Comparison of ENCODE assay signal across 2 cellular contexts in the genomic region with DNA sequence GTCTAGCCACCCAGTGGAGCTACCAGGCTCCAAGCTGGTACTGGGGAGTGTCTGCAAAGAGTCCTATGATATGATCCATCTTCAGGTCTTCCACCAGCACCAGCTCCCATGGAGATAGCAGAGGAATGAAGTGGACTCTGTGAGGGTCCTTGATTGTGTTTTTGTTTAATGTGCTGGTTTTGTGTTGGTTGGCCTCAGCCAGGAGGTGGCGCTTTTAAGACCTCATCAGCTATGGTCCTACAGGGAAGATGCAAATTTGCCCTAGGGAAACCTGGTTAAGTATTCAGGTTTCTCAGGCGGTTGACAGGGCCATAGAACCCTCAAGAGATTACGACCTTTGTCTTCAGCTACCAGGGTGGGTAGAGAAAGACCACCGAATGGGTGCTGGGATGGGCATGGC.
TF ChIP-seq lines count a peak whose summit lies in the region.

No MANE protein-coding gene starts in this region.

TF ChIP-seq in SK-N-SH, 30 proteins besides CTCF, POLR2A, EP300 and RAD21 (continued from another document):
- TF ChIP-seq, protein P1, sequence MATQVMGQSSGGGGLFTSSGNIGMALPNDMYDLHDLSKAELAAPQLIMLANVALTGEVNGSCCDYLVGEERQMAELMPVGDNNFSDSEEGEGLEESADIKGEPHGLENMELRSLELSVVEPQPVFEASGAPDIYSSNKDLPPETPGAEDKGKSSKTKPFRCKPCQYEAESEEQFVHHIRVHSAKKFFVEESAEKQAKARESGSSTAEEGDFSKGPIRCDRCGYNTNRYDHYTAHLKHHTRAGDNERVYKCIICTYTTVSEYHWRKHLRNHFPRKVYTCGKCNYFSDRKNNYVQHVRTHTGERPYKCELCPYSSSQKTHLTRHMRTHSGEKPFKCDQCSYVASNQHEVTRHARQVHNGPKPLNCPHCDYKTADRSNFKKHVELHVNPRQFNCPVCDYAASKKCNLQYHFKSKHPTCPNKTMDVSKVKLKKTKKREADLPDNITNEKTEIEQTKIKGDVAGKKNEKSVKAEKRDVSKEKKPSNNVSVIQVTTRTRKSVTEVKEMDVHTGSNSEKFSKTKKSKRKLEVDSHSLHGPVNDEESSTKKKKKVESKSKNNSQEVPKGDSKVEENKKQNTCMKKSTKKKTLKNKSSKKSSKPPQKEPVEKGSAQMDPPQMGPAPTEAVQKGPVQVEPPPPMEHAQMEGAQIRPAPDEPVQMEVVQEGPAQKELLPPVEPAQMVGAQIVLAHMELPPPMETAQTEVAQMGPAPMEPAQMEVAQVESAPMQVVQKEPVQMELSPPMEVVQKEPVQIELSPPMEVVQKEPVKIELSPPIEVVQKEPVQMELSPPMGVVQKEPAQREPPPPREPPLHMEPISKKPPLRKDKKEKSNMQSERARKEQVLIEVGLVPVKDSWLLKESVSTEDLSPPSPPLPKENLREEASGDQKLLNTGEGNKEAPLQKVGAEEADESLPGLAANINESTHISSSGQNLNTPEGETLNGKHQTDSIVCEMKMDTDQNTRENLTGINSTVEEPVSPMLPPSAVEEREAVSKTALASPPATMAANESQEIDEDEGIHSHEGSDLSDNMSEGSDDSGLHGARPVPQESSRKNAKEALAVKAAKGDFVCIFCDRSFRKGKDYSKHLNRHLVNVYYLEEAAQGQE (IDR thresholded peaks at IDR 0.05; ENCODE audit: low read depth, low read length): no peak
- TF ChIP-seq TCF12 (IDR thresholded peaks at IDR 0.05) (no peak), CHD2 (IDR thresholded peaks at IDR 0.05; ENCODE audit: low read length, partially characterized antibody) (no peak), JUND (IDR thresholded peaks at IDR 0.05) (no peak), GABPA (IDR thresholded peaks at IDR 0.05; ENCODE audit: low read depth) (no peak), TEAD4 (IDR thresholded peaks at IDR 0.05; ENCODE audit: borderline replicate concordance, insufficient read depth) (no peak), RFX5 (IDR thresholded peaks at IDR 0.05; ENCODE audit: low read length) (no peak), GATA2 (CRISPR knock-in tag; IDR thresholded peaks at IDR 0.05) (no peak), FOXM1 (IDR thresholded peaks at IDR 0.05; ENCODE audit: low read depth) (no peak), YY1 (IDR thresholded peaks at IDR 0.05; ENCODE audit: low read depth) (no peak), EZH2phosphoT487 (IDR thresholded peaks at IDR 0.05; ENCODE audit: borderline replicate concordance, low read depth) (no peak), SIN3A (IDR thresholded peaks at IDR 0.05; ENCODE audit: borderline replicate concordance, low read depth, low read length) (no peak)
- TF ChIP-seq, protein P2, sequence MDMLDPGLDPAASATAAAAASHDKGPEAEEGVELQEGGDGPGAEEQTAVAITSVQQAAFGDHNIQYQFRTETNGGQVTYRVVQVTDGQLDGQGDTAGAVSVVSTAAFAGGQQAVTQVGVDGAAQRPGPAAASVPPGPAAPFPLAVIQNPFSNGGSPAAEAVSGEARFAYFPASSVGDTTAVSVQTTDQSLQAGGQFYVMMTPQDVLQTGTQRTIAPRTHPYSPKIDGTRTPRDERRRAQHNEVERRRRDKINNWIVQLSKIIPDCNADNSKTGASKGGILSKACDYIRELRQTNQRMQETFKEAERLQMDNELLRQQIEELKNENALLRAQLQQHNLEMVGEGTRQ (IDR thresholded peaks at IDR 0.05; ENCODE audit: borderline replicate concordance, low read depth, low read length): no peak
- TF ChIP-seq, protein P3, sequence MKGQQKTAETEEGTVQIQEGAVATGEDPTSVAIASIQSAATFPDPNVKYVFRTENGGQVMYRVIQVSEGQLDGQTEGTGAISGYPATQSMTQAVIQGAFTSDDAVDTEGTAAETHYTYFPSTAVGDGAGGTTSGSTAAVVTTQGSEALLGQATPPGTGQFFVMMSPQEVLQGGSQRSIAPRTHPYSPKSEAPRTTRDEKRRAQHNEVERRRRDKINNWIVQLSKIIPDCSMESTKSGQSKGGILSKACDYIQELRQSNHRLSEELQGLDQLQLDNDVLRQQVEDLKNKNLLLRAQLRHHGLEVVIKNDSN (IDR thresholded peaks at IDR 0.05; ENCODE audit: borderline replicate concordance, low read depth): no peak
- TF ChIP-seq, protein P4, sequence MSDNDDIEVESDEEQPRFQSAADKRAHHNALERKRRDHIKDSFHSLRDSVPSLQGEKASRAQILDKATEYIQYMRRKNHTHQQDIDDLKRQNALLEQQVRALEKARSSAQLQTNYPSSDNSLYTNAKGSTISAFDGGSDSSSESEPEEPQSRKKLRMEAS (IDR thresholded peaks at IDR 0.05; ENCODE audit: low read depth): no peak

TF ChIP-seq in SK-N-SH treated with all-trans-retinoic acid at 6 μM for 48 hours, 23 proteins besides CTCF, POLR2A, EP300 and RAD21 (continued from another document):
- TF ChIP-seq TSHZ2 (CRISPR knock-in tag; IDR thresholded peaks at IDR 0.05): no peak
- no peak for TF ChIP-seq ZNF70 (CRISPR knock-in tag; IDR thresholded peaks at IDR 0.05)
- TF ChIP-seq TCF4 (CRISPR knock-in tag; IDR thresholded peaks at IDR 0.05; ENCODE audit: borderline replicate concordance): no peak
TF ChIP-seq in SK-N-SH treated with all-trans-retinoic acid at 6 μM for 48 hours: peak in this region for 0.
